8 cellular contexts compared by ENCODE assay signal in genomic region chr17:66964083-66964771, GRCh38. TPM values are rescaled to one million over a fixed set of nuclear protein-coding genes. Genes with fewer than 3 reads are reported as not detected.
DNase-seq lines count a peak whose midpoint lies in the region; ATAC-seq and TF ChIP-seq lines count a peak whose summit lies in the region.

CACNG4 (plus strand) TSS chr17:66964707; CDS start chr17:66964912, 205 bp downstream.

- H2AFZ ChIP-seq in trophoblast cell (ENCODE audit: insufficient read depth, low read length, poor library complexity): peak within 1 kb of the TSS; percentile 83

- H4K12ac ChIP-seq in trophoblast cell (ENCODE audit: low read depth, low read length): peak within 1 kb of the TSS; percentile 64

- peak within 1 kb of the TSS; percentile 93 for H3K4me2 ChIP-seq in trophoblast cell (ENCODE audit: low read length)

- H2AK5ac ChIP-seq in trophoblast cell (ENCODE audit: low read length): peak within 1 kb of the TSS; percentile 42

- H2BK5ac ChIP-seq in trophoblast cell (ENCODE audit: low read depth, low read length, poor library complexity): peak within 1 kb of the TSS; percentile 67

- no CpG with 5 or more reads among the region's 68 CpGs for WGBS in trophoblast cell (ENCODE audit: extremely low coverage, insufficient coverage, insufficient read length)

- H3K27me3 ChIP-seq in trophoblast cell (ENCODE audit: insufficient read depth, low read length): no peaks in the 10 kb centered on the region

- no peak within 1 kb of the TSS for H3K23ac ChIP-seq in trophoblast cell (ENCODE audit: low read length)

- H3K14ac ChIP-seq in trophoblast cell (ENCODE audit: low read length): peak within 1 kb of the TSS; percentile 89

- peak within 1 kb of the TSS; percentile 48 for H3K27ac ChIP-seq in trophoblast cell (ENCODE audit: low read depth, low read length)

- TF ChIP-seq CTCF in epithelial cell of esophagus (IDR thresholded peaks at IDR 0.05; ENCODE audit: insufficient read depth, low read depth, low read length, missing control alignments): no peak

- peak within 1 kb of the TSS; percentile 83 for H4K8ac ChIP-seq in trophoblast cell (ENCODE audit: low read depth, low read length)

- peak within 1 kb of the TSS; percentile 70 for H2BK120ac ChIP-seq in trophoblast cell (ENCODE audit: insufficient read depth, low read length, poor library complexity)

- peaks cover 20% of the 10 kb centered on the region for H3K79me1 ChIP-seq in trophoblast cell (ENCODE audit: low read length)

- H3K36me3 ChIP-seq in trophoblast cell (ENCODE audit: control insufficient read depth in 1 of 2, insufficient read depth in 2 of 2, low read length in 2 of 2): peaks cover 0 to 2% of the 10 kb centered on the region in 2 experiments

- peaks cover 20 to 27% of the 10 kb centered on the region in 2 experiments for H3K4me1 ChIP-seq in trophoblast cell (ENCODE audit: control insufficient read depth in 1 of 2, insufficient read depth in 2 of 2, low read length in 2 of 2)

- DNase-seq in NCI-H748 (lab: John Stamatoyannopoulos, UW; ENCODE audit: unreplicated experiment): peak; percentile 76
- no peak for DNase-seq in epithelial cell of esophagus (ENCODE audit: low read depth)
- DNase-seq in trophoblast cell: no peak

- H3K79me2 ChIP-seq in trophoblast cell (ENCODE audit: control insufficient read depth, insufficient read depth, low read length, poor library complexity): peaks cover 13% of the 10 kb centered on the region

- peak within 1 kb of the TSS; percentile 75 for H3K4ac ChIP-seq in trophoblast cell (ENCODE audit: low read depth, low read length)

- no peak for ATAC-seq in HG02571 (IDR thresholded peaks at IDR 0.05; ENCODE audit: unreplicated experiment)
- no peak for ATAC-seq in HG03095 (IDR thresholded peaks at IDR 0.05; ENCODE audit: unreplicated experiment)
- no peak for ATAC-seq in GM21737 (IDR thresholded peaks at IDR 0.05; ENCODE audit: unreplicated experiment)
- ATAC-seq in HG03457 (IDR thresholded peaks at IDR 0.05; ENCODE audit: unreplicated experiment): no peak

- H3K9ac ChIP-seq in trophoblast cell (ENCODE audit: low read length): peak within 1 kb of the TSS; percentile 80

- H2BK12ac ChIP-seq in trophoblast cell (ENCODE audit: low read length): peak within 1 kb of the TSS; percentile 69

- H3K4me3 ChIP-seq in GM08714 (ENCODE audit: low read length) (peak within 1 kb of the TSS; percentile 39; the same call in 1 of the 2 replicates), epithelial cell of esophagus (ENCODE audit: low read length) (peak within 1 kb of the TSS; percentile 38), trophoblast cell (ENCODE audit: low read depth, low read length) (peak within 1 kb of the TSS; percentile 92)

- peak within 1 kb of the TSS; percentile 95 for H3K18ac ChIP-seq in trophoblast cell (ENCODE audit: low read length)

- H4K91ac ChIP-seq in trophoblast cell (ENCODE audit: low read depth, low read length): peak within 1 kb of the TSS; percentile 93

- no peaks in the 10 kb centered on the region for H3K9me3 ChIP-seq in trophoblast cell (ENCODE audit: insufficient read depth, low read depth, low read length)

RNA-seq across cellular contexts. Expression of gene CACNG4, which starts in this region (rescaled TPM):
- polyA plus RNA-seq in trophoblast cell (2013): 53.7 and 55.4 TPM in 2 replicates

Comparison
In these comparisons a context has a peak if more than half of its experiments do, and no peak if none do; other contexts are left out.
1. H3K4me3 ChIP-seq: peak in every context shown above with its lines; median percentile 92 in trophoblast cell; 39 in GM08714; 38 in epithelial cell of esophagus.